Comparison of ENCODE assay signal across 27 cellular contexts in genomic region chr5:81179959-81180358, GRCh38. TPM values are rescaled to one million over a fixed set of nuclear protein-coding genes. Genes with fewer than 3 reads are reported as not detected.
"Had no signal": no experiment of that assay in that cellular context is flagged by ENCODE, and none has a peak within 500 bp of the region (broad histone marks: within the 10 kb centered on the region; RNA-seq: fewer than 3 reads in every experiment).

No MANE protein-coding gene starts in this region.

- H3K4me3 ChIP-seq: PC-9, Peyer's patch, SJCRH30 had no signal

- H3K36me3 ChIP-seq: Peyer's patch, SJCRH30 had no signal

- H3K9ac ChIP-seq: KMS-11 had no signal

- H3K27me3 ChIP-seq: Peyer's patch, SJCRH30 had no signal

- H3K4me2 ChIP-seq: KMS-11, PC-9 had no signal

- H3K27ac ChIP-seq: KMS-11, PC-9, Peyer's patch, SJCRH30 had no signal

- DNase-seq: IMR-90, MV-4-11, NCI-H1048, NCI-H1105, NCI-H1436 treated with DMSO at 0.1 percent for 48 hours, NCI-H1694, NCI-H187 treated with DMSO at 0.1 percent for 48 hours, NCI-H2029 treated with DMSO at 0.1 percent for 48 hours, NCI-H2107, NCI-H2227 treated with DMSO at 0.1 percent for 48 hours, NCI-H524, NCI-H69, OCI-M1, PC-9, Peyer's patch, SHP77 treated with DMSO at 0.1 percent for 48 hours, SJCRH30, T-helper 1 cell had no signal

- ATAC-seq: HepG2, Right ventricle myocardium inferior, SK-N-SH treated with all-trans-retinoic acid at 6 μM for 48 hours had no signal

- H3K4me1 ChIP-seq: Peyer's patch had no signal

- H3K9me3 ChIP-seq: Peyer's patch, SJCRH30 had no signal

- H2AFZ ChIP-seq: PC-9 had no signal

- FAIRE-seq: HepG2 had no signal

RNA-seq across cellular contexts. Expression of gene CKMT2, which starts 53.2 kb away (rescaled TPM):
- total RNA-seq: HT1080, LHCN-M2, MCF 10A, NCI-H460, PC-9, RPMI7951, SJCRH30 had no signal
